8 cellular contexts compared by ENCODE assay signal in genomic region chr12:124906606-124907261, GRCh38. TPM values are rescaled to one million over a fixed set of nuclear protein-coding genes. Genes with fewer than 3 reads are reported as not detected.
A peak's percentile ranks its signal among the peaks of the same experiment; 100 is the strongest.
DNase-seq lines count a peak whose midpoint lies in the region; ATAC-seq and TF ChIP-seq lines count a peak whose summit lies in the region.

No MANE protein-coding gene starts in this region.

- POLR2A ChIA-PET in AG04450 (lab: Yijun Ruan, JAX): interaction anchor here (0.6 to 2.6 kb wide), 6 partner anchors 8 to 110 kb away, joined by 3 to 22 read pairs (median 8); partner anchors contain the start of genes SCARB1 and UBC

- H3K4me3 Mint-ChIP-seq in stimulated activated effector memory CD8-positive, alpha-beta T cell treated with anti-CD3 and anti-CD28 coated beads, Interleukin-12 subunit alpha, Interleukin-12 subunit beta, amount 100 ng/mL, for 72 hours: no peak overlapping the region

- peaks cover 43% of the 10 kb centered on the region for H3K4me1 Mint-ChIP-seq in stimulated activated effector memory CD8-positive, alpha-beta T cell treated with anti-CD3 and anti-CD28 coated beads, Interleukin-12 subunit alpha, Interleukin-12 subunit beta, amount 100 ng/mL, for 72 hours

- H3K9me3 ChIP-seq in AG04450 (ENCODE audit: control insufficient read depth, insufficient read depth, low read length) (no peaks in the 10 kb centered on the region), mucosa of descending colon (no peaks in the 10 kb centered on the region)
- no peaks in the 10 kb centered on the region for H3K9me3 ChIP-seq in effector memory CD4-positive, alpha-beta T cell (ENCODE audit: control insufficient read depth, low read length)

- peak; percentile 99 for TF ChIP-seq CTCF in AG04450 (IDR thresholded peaks at IDR 0.05; ENCODE audit: low read depth, low read length)
- peak; percentile 90 for TF ChIP-seq CTCF in mucosa of descending colon (IDR thresholded peaks at IDR 0.05)

- peak; percentile 50 for ATAC-seq in HG03469 (IDR thresholded peaks at IDR 0.05; ENCODE audit: unreplicated experiment)
- peak; percentile 84 for ATAC-seq in mucosa of descending colon
- peak; percentile 79 for ATAC-seq in stimulated activated effector memory CD8-positive, alpha-beta T cell treated with anti-CD3 and anti-CD28 coated beads, Interleukin-12 subunit alpha, Interleukin-12 subunit beta, amount 100 ng/mL, for 72 hours

- DNase-seq in AG04450 (ENCODE audit: low read depth, low spot score) (peak; percentile 76), GM19240 (ENCODE audit: insufficient read length, low spot score) (peak; percentile 48), mucosa of descending colon (peak in 2 of 3 donors; percentile 74 to 100), NCI-H2227 (lab: John Stamatoyannopoulos, UW; ENCODE audit: unreplicated experiment) (no peak)
- DNase-seq in activated CD4-positive, alpha-beta T cell treated with anti-CD3 and anti-CD28 coated beads, Interleukin-2, amount 50 U/mL, for 1 hour: peak; percentile 87
- DNase-seq in effector memory CD4-positive, alpha-beta T cell: peak; percentile 69 to 83 (median 72)
- DNase-seq in stimulated activated effector memory CD8-positive, alpha-beta T cell treated with anti-CD3 and anti-CD28 coated beads, Interleukin-12 subunit alpha, Interleukin-12 subunit beta, amount 100 ng/mL, for 72 hours (ENCODE audit: low spot score in 2 of 2): peak; percentile 86 to 93

- H3K4me1 ChIP-seq in effector memory CD4-positive, alpha-beta T cell (ENCODE audit: control insufficient read depth, insufficient read depth, low read length, poor library complexity, severe bottlenecking): peaks cover 17% of the 10 kb centered on the region
- H3K4me1 ChIP-seq in mucosa of descending colon (ENCODE audit: low read depth): peaks cover 40% of the 10 kb centered on the region

- no peaks in the 10 kb centered on the region for H3K27me3 ChIP-seq in AG04450 (ENCODE audit: control insufficient read depth, insufficient read depth, low read length)
- no peaks in the 10 kb centered on the region for H3K27me3 ChIP-seq in effector memory CD4-positive, alpha-beta T cell (replicated peaks; ENCODE audit: control insufficient read depth, insufficient read depth, low read length, poor library complexity, severe bottlenecking)

- no peak overlapping the region for H3K27ac ChIP-seq in AG04450 (ENCODE audit: low read depth, low read length)
- H3K27ac ChIP-seq in effector memory CD4-positive, alpha-beta T cell (ENCODE audit: insufficient read depth, low read length, poor library complexity, severe bottlenecking): no peak overlapping the region

- peaks cover 12% of the 10 kb centered on the region for H3K36me3 ChIP-seq in effector memory CD4-positive, alpha-beta T cell (ENCODE audit: control insufficient read depth, insufficient read depth, low read length)
- H3K36me3 ChIP-seq in mucosa of descending colon (ENCODE audit: low read depth): no peaks in the 10 kb centered on the region

- no peak overlapping the region for H3K4me3 ChIP-seq in AG04450 (ENCODE audit: low read depth, low read length)
- H3K4me3 ChIP-seq in effector memory CD4-positive, alpha-beta T cell (ENCODE audit: insufficient read depth, low read depth, low read length, poor library complexity, severe bottlenecking): no peak overlapping the region
- no peak overlapping the region for H3K4me3 ChIP-seq in mucosa of descending colon

- peaks cover 29% of the 10 kb centered on the region for H3K36me3 Mint-ChIP-seq in stimulated activated effector memory CD8-positive, alpha-beta T cell treated with anti-CD3 and anti-CD28 coated beads, Interleukin-12 subunit alpha, Interleukin-12 subunit beta, amount 100 ng/mL, for 72 hours

- CTCF ChIA-PET in AG04450 (lab: Charles Lee): interaction anchor here (0.6 to 5.0 kb wide), 43 partner anchors 11 to 1103 kb away, joined by 3 to 83 read pairs (median 5); no protein-coding TSS in a partner anchor

- intact Hi-C loops in mucosa of descending colon (cut with DNase I, micrococcal nuclease): no loop called here

- H3K9me3 Mint-ChIP-seq in stimulated activated effector memory CD8-positive, alpha-beta T cell treated with anti-CD3 and anti-CD28 coated beads, Interleukin-12 subunit alpha, Interleukin-12 subunit beta, amount 100 ng/mL, for 72 hours: no peaks in the 10 kb centered on the region

- H3K27ac Mint-ChIP-seq in stimulated activated effector memory CD8-positive, alpha-beta T cell treated with anti-CD3 and anti-CD28 coated beads, Interleukin-12 subunit alpha, Interleukin-12 subunit beta, amount 100 ng/mL, for 72 hours: peak overlapping the region; percentile 26

RNA-seq across cellular contexts. Expression of gene UBC, which starts 7.7 kb away (rescaled TPM):
- polyA plus RNA-seq in AG04450 (2011; rRNA removed): 1,376 and 1,684 TPM in 2 replicates
- polyA minus RNA-seq in AG04450 (2011; rRNA and poly(A)+ RNA removed): 815 and 985 TPM in 2 replicates
- 1,000 to 10,000 TPM; 1,242 to 1,563 (median 1,498) TPM for total RNA-seq in mucosa of descending colon

RNA-seq across cellular contexts. Expression of gene SCARB1, which starts 43.1 kb away (rescaled TPM):
- polyA plus RNA-seq in AG04450 (2011; rRNA removed): 10.3 and 17.9 TPM in 2 replicates
- polyA minus RNA-seq in AG04450 (2011; rRNA and poly(A)+ RNA removed): 16.4 and 24.0 TPM in 2 replicates
- 10 to 100 TPM; 23.0 to 55.1 (median 31.2) TPM for total RNA-seq in mucosa of descending colon
